14 cellular contexts compared by ENCODE assay signal in the genomic region with DNA sequence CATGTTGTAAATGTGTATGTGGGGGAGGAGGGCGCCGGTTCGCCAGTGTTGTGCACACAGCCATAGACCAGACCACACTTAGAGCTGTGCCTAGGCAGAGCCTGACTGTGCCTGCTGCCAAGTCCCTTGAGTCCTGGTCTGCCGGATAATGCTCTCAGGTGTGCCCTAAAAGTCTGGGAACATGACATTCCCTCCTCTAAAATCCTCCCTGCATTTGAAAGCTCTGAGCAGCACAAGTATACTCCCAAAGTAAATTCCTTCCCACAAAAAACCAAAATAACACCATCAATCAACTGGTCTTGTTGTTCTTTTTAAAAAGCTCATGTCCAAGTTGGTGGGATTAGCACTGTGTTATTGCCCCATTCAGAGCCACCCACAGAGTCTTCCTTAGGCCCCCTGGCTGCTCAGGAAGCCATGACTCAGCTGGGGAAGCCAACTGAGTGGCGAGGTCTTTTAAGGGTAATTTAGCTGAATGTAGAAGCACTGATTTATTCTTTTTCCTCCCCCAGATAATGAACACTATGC.
A peak's percentile ranks its signal among the peaks of the same experiment; 100 is the strongest.
DNase-seq lines count a peak whose midpoint lies in the region; ATAC-seq and TF ChIP-seq lines count a peak whose summit lies in the region.
"Had no signal": no experiment of that assay in that cellular context is flagged by ENCODE, and none has a peak within 500 bp of the region (broad histone marks: within the 10 kb centered on the region; RNA-seq: fewer than 3 reads in every experiment).

No MANE protein-coding gene starts in this region.

- no peaks in the 10 kb centered on the region for H3K9me3 Mint-ChIP-seq in stimulated activated memory B cell treated with anti-CD40 and anti-IgM and Interleukin-4, amounts not matched to agents 10 μg/mL and 1 μg/mL and 100 μg/mL, for 72 hours
- H3K9me3 Mint-ChIP-seq: stimulated activated naive CD8-positive, alpha-beta T cell treated with anti-CD3 and anti-CD28 coated beads, Interleukin-15, amount 100 ng/mL, for 72 hours had no signal

- no peaks in the 10 kb centered on the region for H4K20me1 ChIP-seq in GM23248 (ENCODE audit: insufficient read depth)

- no peaks in the 10 kb centered on the region for H3K27me3 Mint-ChIP-seq in stimulated activated memory B cell treated with anti-CD40 and anti-IgM and Interleukin-4, amounts not matched to agents 10 μg/mL and 1 μg/mL and 100 μg/mL, for 72 hours

- H3K4me1 ChIP-seq in GM23248 (ENCODE audit: insufficient read depth) (peaks cover 46% of the 10 kb centered on the region), stomach smooth muscle (ENCODE audit: control insufficient read depth, insufficient read depth, low read length) (peaks cover 39% of the 10 kb centered on the region)

- H2AFZ ChIP-seq in GM23248 = 0 out of 2 replicates have a peak overlapping the region, but pooled peaks have one; percentile 10

- no peaks in the 10 kb centered on the region for H3K4me1 Mint-ChIP-seq in stimulated activated memory B cell treated with anti-CD40 and anti-IgM and Interleukin-4, amounts not matched to agents 10 μg/mL and 1 μg/mL and 100 μg/mL, for 72 hours
- H3K4me1 Mint-ChIP-seq: stimulated activated naive CD8-positive, alpha-beta T cell treated with anti-CD3 and anti-CD28 coated beads, Interleukin-15, amount 100 ng/mL, for 72 hours had no signal

- peak overlapping the region; percentile 73 for H3K4me2 ChIP-seq in GM23248 (ENCODE audit: unreplicated experiment)

- DNase-seq in GM23248 = peak; percentile 88
- peak; percentile 93 for DNase-seq in amniotic epithelial cell (ENCODE audit: low read depth)
- DNase-seq in iris pigment epithelial cell (ENCODE audit: low read depth) = peak; percentile 73
- no peak for DNase-seq in left lobe of liver (ENCODE audit: low spot score)
- no peak for DNase-seq in coronary artery (ENCODE audit: low spot score)
- DNase-seq: activated CD4-positive, alpha-beta T cell treated with anti-CD3 and anti-CD28 coated beads, Interleukin-2, amount 50 U/mL, for 4 hours; activated gamma-delta T cell; H7; NCI-H1694 treated with DMSO at 0.1 percent for 48 hours; stimulated activated CD4-positive, alpha-beta T cell treated with anti-CD3 and anti-CD28 coated beads, Interleukin-1b, Interleukin-23, amount 100 ng/mL, for 48 hours; stimulated activated naive CD8-positive, alpha-beta T cell treated with anti-CD3 and anti-CD28 coated beads, Interleukin-15, amount 100 ng/mL, for 72 hours had no signal

- no peak overlapping the region for H3K27ac Mint-ChIP-seq in stimulated activated memory B cell treated with anti-CD40 and anti-IgM and Interleukin-4, amounts not matched to agents 10 μg/mL and 1 μg/mL and 100 μg/mL, for 72 hours
- H3K27ac Mint-ChIP-seq: stimulated activated naive CD8-positive, alpha-beta T cell treated with anti-CD3 and anti-CD28 coated beads, Interleukin-15, amount 100 ng/mL, for 72 hours had no signal

- no peaks in the 10 kb centered on the region for H3K79me2 ChIP-seq in GM23248 (ENCODE audit: insufficient read depth)

- WGBS in GM23248 (ENCODE audit: low coverage in 1 of 2, low lambda C conversion rate in 2 of 2, missing lambda C conversion rate in 2 of 2), 2 experiments = 30 to 39% methylated on average over 5 of the region's 5 CpGs

- H3K9me2 ChIP-seq in GM23248 (ENCODE audit: insufficient read depth) = no peaks in the 10 kb centered on the region

- H3K36me3 Mint-ChIP-seq in stimulated activated memory B cell treated with anti-CD40 and anti-IgM and Interleukin-4, amounts not matched to agents 10 μg/mL and 1 μg/mL and 100 μg/mL, for 72 hours = no peaks in the 10 kb centered on the region

- ATAC-seq in left lobe of liver (no peak), HG02973 (IDR thresholded peaks at IDR 0.05; ENCODE audit: unreplicated experiment) (no peak)
- no peak for ATAC-seq in stimulated activated memory B cell treated with anti-CD40 and anti-IgM and Interleukin-4, amounts not matched to agents 10 μg/mL and 1 μg/mL and 100 μg/mL, for 72 hours
- ATAC-seq: stimulated activated naive CD8-positive, alpha-beta T cell treated with anti-CD3 and anti-CD28 coated beads, Interleukin-15, amount 100 ng/mL, for 72 hours had no signal

- H3K36me3 ChIP-seq in GM23248 (ENCODE audit: low read depth) (no peaks in the 10 kb centered on the region), stomach smooth muscle (ENCODE audit: control insufficient read depth in 2 of 2, insufficient read depth in 2 of 2, low read length in 2 of 2) (no peaks in the 10 kb centered on the region)

- H3K27me3 ChIP-seq in GM23248 (replicated peaks; ENCODE audit: insufficient read depth) (no peaks in the 10 kb centered on the region), stomach smooth muscle (ENCODE audit: control insufficient read depth in 1 of 2, insufficient read depth in 2 of 2, low read length in 2 of 2) (no peaks in the 10 kb centered on the region)

- no peak for TF ChIP-seq CTCF in coronary artery (IDR thresholded peaks at IDR 0.05)

- no peak overlapping the region for H3K4me3 Mint-ChIP-seq in stimulated activated memory B cell treated with anti-CD40 and anti-IgM and Interleukin-4, amounts not matched to agents 10 μg/mL and 1 μg/mL and 100 μg/mL, for 72 hours
- H3K4me3 Mint-ChIP-seq: stimulated activated naive CD8-positive, alpha-beta T cell treated with anti-CD3 and anti-CD28 coated beads, Interleukin-15, amount 100 ng/mL, for 72 hours had no signal

- peak overlapping the region; percentile 32 for H3K27ac ChIP-seq in GM23248
- peak overlapping the region; percentile 26 for H3K27ac ChIP-seq in stomach smooth muscle (ENCODE audit: low read length)
- H3K27ac ChIP-seq in coronary artery = peak overlapping the region in 1 of 2 donors; percentile 28

- H3K9ac ChIP-seq in GM23248 (no peak overlapping the region), stomach smooth muscle (ENCODE audit: low read length in 2 of 2) (no peak overlapping the region)

- H3K4me3 ChIP-seq in GM23248 = peak overlapping the region; percentile 7; the same call in 1 of the 2 replicates
- peak overlapping the region in 1 of 2 donors; percentile 15 for H3K4me3 ChIP-seq in stomach smooth muscle (ENCODE audit: low read length in 2 of 2)
- no peak overlapping the region for H3K4me3 ChIP-seq in coronary artery

- in situ Hi-C loops in GM23248 (cut with MboI) = no loop called here

- peaks cover 35% of the 10 kb centered on the region for H3F3A ChIP-seq in GM23248 (ENCODE audit: insufficient read depth)

- H3K9me3 ChIP-seq in GM23248 (ENCODE audit: low read depth) (no peaks in the 10 kb centered on the region), stomach smooth muscle (ENCODE audit: control insufficient read depth in 2 of 2, low read length in 2 of 2) (no peaks in the 10 kb centered on the region)

Comparison
In these comparisons a context has a peak if more than half of its experiments do, and no peak if none do; other contexts are left out.
1. DNase-seq: peak in GM23248 (single experiment), amniotic epithelial cell (single experiment) and iris pigment epithelial cell (single experiment); none in left lobe of liver (single experiment) and coronary artery (single experiment).